Comparison of ENCODE assay signal across 8 cellular contexts in the genomic region with DNA sequence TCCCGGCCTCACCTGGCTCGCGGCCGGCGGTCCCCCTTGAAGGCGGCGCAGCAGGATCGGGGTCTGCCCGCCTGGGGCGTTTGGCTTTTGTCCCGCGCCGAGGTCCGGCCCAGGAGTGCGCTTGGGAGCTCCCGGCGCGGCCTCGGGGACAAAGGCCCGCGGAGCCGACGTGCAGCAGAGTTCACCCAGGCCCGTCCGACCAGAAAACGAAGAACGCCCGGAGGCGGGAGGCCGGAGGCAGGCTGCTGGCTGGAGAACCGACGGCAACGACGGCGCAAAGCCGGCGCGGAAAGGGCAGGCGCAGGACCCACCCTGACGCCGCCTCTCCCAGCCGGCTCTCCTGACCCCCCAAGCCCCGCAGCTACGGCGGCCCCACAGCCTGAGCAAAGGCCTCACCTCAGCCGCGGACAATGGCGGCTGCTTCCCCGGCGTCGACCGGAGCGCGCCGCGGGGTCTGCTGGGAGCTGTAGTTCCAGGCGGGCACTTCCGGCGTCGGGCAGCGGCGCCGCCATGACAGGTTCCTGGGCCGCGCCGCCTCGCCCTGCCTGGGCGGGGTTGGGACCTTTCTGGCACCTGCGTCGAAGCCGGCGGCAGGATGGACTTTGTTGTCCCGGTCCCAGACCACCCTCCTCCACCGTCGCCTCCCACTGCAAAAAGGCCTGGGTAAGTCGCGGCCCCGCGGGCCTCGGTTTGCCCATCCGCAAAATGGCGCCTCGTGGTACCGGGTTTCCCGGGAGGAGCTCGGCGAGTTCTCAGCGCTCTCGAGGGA. TPM values are rescaled to one million over a fixed set of nuclear protein-coding genes. Genes with fewer than 3 reads are reported as not detected.
DNase-seq lines count a peak whose midpoint lies in the region; ATAC-seq and TF ChIP-seq lines count a peak whose summit lies in the region.

A gene (minus strand): TSS at position 437 of the 769 bp plus-strand sequence. CDS start 1,501 bp downstream, outside the sequence.

- TF ChIP-seq CTCF in AG09319 (IDR thresholded peaks at IDR 0.05; ENCODE audit: low read depth, low read length): no peak
- no peak for TF ChIP-seq CTCF in activated CD8-positive, alpha-beta T cell treated with anti-CD3 and anti-CD28 coated beads for 36 hours (IDR thresholded peaks at IDR 0.05)
- no peak for TF ChIP-seq CTCF in lung (IDR thresholded peaks at IDR 0.05; ENCODE audit: control extremely low read depth, extremely low read depth)

- intact Hi-C loops in activated CD8-positive, alpha-beta T cell treated with anti-CD3 and anti-CD28 coated beads for 36 hours (cut with micrococcal nuclease): loop anchor here (10.0 kb wide), 1 partner anchor 48 kb away; no protein-coding TSS in a partner anchor

- H3K36me3 ChIP-seq in ectodermal cell (ENCODE audit: control insufficient read depth, insufficient read depth, low read length) (peaks cover 68% of the 10 kb centered on the region), lung (ENCODE audit: control insufficient read depth in 2 of 2, insufficient read depth in 2 of 2, low read length in 2 of 2) (peaks cover 9 to 24% of the 10 kb centered on the region in 2 donors)

- peak within 1 kb of the TSS; percentile 83 for H3K27ac ChIP-seq in ectodermal cell (ENCODE audit: insufficient read depth, low read depth, low read length, poor library complexity, severe bottlenecking)
- H3K27ac ChIP-seq in lung (ENCODE audit: low read depth in 1 of 2, low read length in 1 of 2): peak within 1 kb of the TSS; percentile 91

- peaks cover 30% of the 10 kb centered on the region for H3K4me1 Mint-ChIP-seq in activated CD8-positive, alpha-beta T cell treated with anti-CD3 and anti-CD28 coated beads for 36 hours (ENCODE audit: low read depth)

- no peaks in the 10 kb centered on the region for H3K4me1 ChIP-seq in ectodermal cell (ENCODE audit: control insufficient read depth, insufficient read depth, low read length)
- H3K4me1 ChIP-seq in lung (ENCODE audit: control insufficient read depth in 2 of 2, insufficient read depth in 2 of 2, low read length in 2 of 2): peaks cover 4 to 14% of the 10 kb centered on the region in 2 donors

- H3K36me3 Mint-ChIP-seq in activated CD8-positive, alpha-beta T cell treated with anti-CD3 and anti-CD28 coated beads for 36 hours (ENCODE audit: low read depth): peaks cover 93% of the 10 kb centered on the region

- POLR2A ChIA-PET in activated CD8-positive, alpha-beta T cell treated with anti-CD3 and anti-CD28 coated beads for 36 hours (lab: Charles Lee): interaction anchor here (0.6 to 1.6 kb wide), 12 partner anchors 14 to 404 kb away, joined by 3 to 6 read pairs (median 3); a partner anchor contains a TSS

- no peaks in the 10 kb centered on the region for H3K27me3 ChIP-seq in ectodermal cell (ENCODE audit: control insufficient read depth, insufficient read depth, low read length, poor library complexity, severe bottlenecking)
- no peaks in the 10 kb centered on the region for H3K27me3 ChIP-seq in lung (ENCODE audit: control insufficient read depth, insufficient read depth)

- H3K4me3 Mint-ChIP-seq in activated CD8-positive, alpha-beta T cell treated with anti-CD3 and anti-CD28 coated beads for 36 hours: peak within 1 kb of the TSS; percentile 84

- H3K27ac Mint-ChIP-seq in activated CD8-positive, alpha-beta T cell treated with anti-CD3 and anti-CD28 coated beads for 36 hours: peak within 1 kb of the TSS; percentile 89

- DNase-seq in AG09319 (ENCODE audit: extremely low read depth, low read depth): peak; percentile 63
- peak; percentile 76 for DNase-seq in NCI-H510A treated with DMSO at 0.1 percent for 48 hours (lab: John Stamatoyannopoulos, UW)
- peak; percentile 87 for DNase-seq in activated CD8-positive, alpha-beta T cell treated with anti-CD3 and anti-CD28 coated beads for 36 hours
- DNase-seq in lung (ENCODE audit: low spot score): peak; percentile 85
- DNase-seq in stimulated activated CD4-positive, alpha-beta T cell treated with anti-CD3 and anti-CD28 coated beads, TNF-alpha, amount 100 ng/mL, for 1 hour (ENCODE audit: low read depth in 3 of 3, low spot score in 1 of 3): peak; percentile 51 to 73 (median 54)

- H3K9me3 Mint-ChIP-seq in activated CD8-positive, alpha-beta T cell treated with anti-CD3 and anti-CD28 coated beads for 36 hours: peaks cover 48% of the 10 kb centered on the region

- CTCF ChIA-PET in activated CD8-positive, alpha-beta T cell treated with anti-CD3 and anti-CD28 coated beads for 36 hours (lab: Charles Lee): interaction anchor here (0.6 to 1.1 kb wide), 4 partner anchors 75 to 306 kb away, joined by 3 to 4 read pairs (median 3); no protein-coding TSS in a partner anchor

- H3K9me3 ChIP-seq in ectodermal cell (ENCODE audit: control insufficient read depth, low read length) (peaks cover 4% of the 10 kb centered on the region), lung (ENCODE audit: control insufficient read depth in 2 of 2, insufficient read depth in 1 of 2, low read length in 1 of 2) (peaks cover 0 to 52% of the 10 kb centered on the region in 2 donors)

- ATAC-seq in GM19023 (IDR thresholded peaks at IDR 0.05; ENCODE audit: unreplicated experiment) (peak; percentile 97), HG03196 (IDR thresholded peaks at IDR 0.05; ENCODE audit: unreplicated experiment) (peak; percentile 95), lung (ENCODE audit: insufficient read depth, low FRiP score) (peak; percentile 100)
- ATAC-seq in activated CD8-positive, alpha-beta T cell treated with anti-CD3 and anti-CD28 coated beads for 36 hours: peak; percentile 98

- H3K27me3 Mint-ChIP-seq in activated CD8-positive, alpha-beta T cell treated with anti-CD3 and anti-CD28 coated beads for 36 hours: no peaks in the 10 kb centered on the region

- WGBS in ectodermal cell, 2 experiments: 1% methylated on average over 89 of the region's 89 CpGs
- 0 to 1% methylated on average over 86 to 89 of the region's 89 CpGs for WGBS in lung, 2 donors

- H3K4me3 ChIP-seq in ectodermal cell (ENCODE audit: insufficient read depth, low read depth, low read length) (peak within 1 kb of the TSS; percentile 92), lung (peak within 1 kb of the TSS; percentile 94)

RNA-seq across cellular contexts. Expression of the gene that starts here (rescaled TPM):
- total RNA-seq in activated CD8-positive, alpha-beta T cell treated with anti-CD3 and anti-CD28 coated beads for 36 hours: 10 to 100 TPM in 1 of 2 experiments, 1 to 10 TPM in 1; 7.5 to 10.0 TPM
- 26.1 TPM for polyA plus RNA-seq in ectodermal cell (2013, experiment 1 of 4)
- 28.7 TPM for polyA plus RNA-seq in ectodermal cell (2013, experiment 2 of 4)
- 21.2 TPM for polyA plus RNA-seq in ectodermal cell (2013, experiment 3 of 4)
- 29.1 TPM for polyA plus RNA-seq in ectodermal cell (2013, experiment 4 of 4)
- total RNA-seq in lung: 10 to 100 TPM; 16.9 to 37.9 TPM
- 1 to 10 TPM; 6.0 to 6.5 TPM for polyA plus RNA-seq in lung

Comparison
In these comparisons a context has a peak if more than half of its experiments do, and no peak if none do; other contexts are left out.
1. Peak in every context shown above with its lines: DNase-seq, ATAC-seq, H3K4me3 ChIP-seq and H3K27ac ChIP-seq.